17 cellular contexts compared by ENCODE assay signal in genomic region chr15:90411176-90411575, GRCh38. TPM values are rescaled to one million over a fixed set of nuclear protein-coding genes. Genes with fewer than 3 reads are reported as not detected.
DNase-seq lines count a peak whose midpoint lies in the region; ATAC-seq, FAIRE-seq and TF ChIP-seq lines count a peak whose summit lies in the region.
"Had no signal": no experiment of that assay in that cellular context is flagged by ENCODE, and none has a peak within 500 bp of the region (broad histone marks: within the 10 kb centered on the region; RNA-seq: fewer than 3 reads in every experiment).

No MANE protein-coding gene starts in this region.

- no peaks in the 10 kb centered on the region for H3K27me3 Mint-ChIP-seq in CD4-positive, CD25-positive, alpha-beta regulatory T cell
- no peaks in the 10 kb centered on the region for H3K27me3 Mint-ChIP-seq in effector memory CD8-positive, alpha-beta T cell
- H3K27me3 Mint-ChIP-seq in osteocyte (ENCODE audit: unreplicated experiment), result no peaks in the 10 kb centered on the region
- H3K27me3 Mint-ChIP-seq: activated CD4-positive, alpha-beta T cell treated with anti-CD3 and anti-CD28 coated beads for 36 hours; activated naive CD4-positive, alpha-beta T cell treated with anti-CD3 and anti-CD28 coated beads, Interleukin-2, amount 10 ng/mL, durations not matched to agents 7 days and 5 days had no signal

- ATAC-seq in CD4-positive, CD25-positive, alpha-beta regulatory T cell (ENCODE audit: low read depth in 2 of 2), result no peak
- ATAC-seq in effector memory CD8-positive, alpha-beta T cell (replicated peaks), result no peak
- ATAC-seq in omental fat pad (ENCODE audit: low FRiP score), result no peak
- ATAC-seq: activated CD4-positive, alpha-beta T cell treated with anti-CD3 and anti-CD28 coated beads for 36 hours; esophagus mucosa had no signal

- H3K36me3 Mint-ChIP-seq in CD4-positive, CD25-positive, alpha-beta regulatory T cell, result peaks cover 24% of the 10 kb centered on the region
- peaks cover 10% of the 10 kb centered on the region for H3K36me3 Mint-ChIP-seq in effector memory CD8-positive, alpha-beta T cell (ENCODE audit: insufficient read depth)
- H3K36me3 Mint-ChIP-seq in osteocyte (ENCODE audit: unreplicated experiment), result peaks cover 6% of the 10 kb centered on the region

- no peak overlapping the region for H3K9ac ChIP-seq in HUES6 (ENCODE audit: low read length)
- no peak overlapping the region for H3K9ac ChIP-seq in kidney (ENCODE audit: low read length in 2 of 2)
- H3K9ac ChIP-seq: neural progenitor cell had no signal

- DNase-seq in CD4-positive, CD25-positive, alpha-beta regulatory T cell, result no peak
- no peak for DNase-seq in effector memory CD8-positive, alpha-beta T cell
- DNase-seq in osteocyte (ENCODE audit: extremely low spot score, unreplicated experiment), result no peak
- no peak for DNase-seq in CD1c-positive myeloid dendritic cell (ENCODE audit: extremely low spot score)
- no peak for DNase-seq in omental fat pad (ENCODE audit: low spot score)
- DNase-seq in SW480 (ENCODE audit: low spot score), result no peak
- DNase-seq in kidney, result no peak
- DNase-seq: activated CD4-positive, alpha-beta T cell treated with anti-CD3 and anti-CD28 coated beads for 36 hours; activated naive CD4-positive, alpha-beta T cell treated with anti-CD3 and anti-CD28 coated beads, Interleukin-2, amount 10 ng/mL, durations not matched to agents 7 days and 5 days; brain microvascular endothelial cell; IMR-90; MV-4-11; NCI-H2081 treated with DMSO at 0.1 percent for 48 hours had no signal

- no peak for TF ChIP-seq CTCF in osteocyte (IDR thresholded peaks at IDR 0.05)
- TF ChIP-seq CTCF in omental fat pad (IDR thresholded peaks at IDR 0.05), result no peak
- no peak for TF ChIP-seq CTCF in kidney (IDR thresholded peaks at IDR 0.05; ENCODE audit: borderline replicate concordance, extremely low read depth, insufficient read depth)

- peaks cover 7% of the 10 kb centered on the region for H3K36me3 ChIP-seq in CD4-positive, CD25-positive, alpha-beta regulatory T cell (ENCODE audit: control insufficient read depth, insufficient read depth, low read length)
- H3K36me3 ChIP-seq in HUES6 (ENCODE audit: control insufficient read depth, insufficient read depth, low read length) (no peaks in the 10 kb centered on the region), kidney (ENCODE audit: control insufficient read depth in 1 of 2, insufficient read depth in 2 of 2, low read length in 2 of 2) (no peaks in the 10 kb centered on the region)
- H3K36me3 ChIP-seq: brain microvascular endothelial cell, neural progenitor cell had no signal

- H3K9me3 ChIP-seq in CD4-positive, CD25-positive, alpha-beta regulatory T cell (ENCODE audit: control insufficient read depth in 2 of 2, low read length in 2 of 2), result no peaks in the 10 kb centered on the region
- H3K9me3 ChIP-seq in HUES6 (ENCODE audit: control insufficient read depth, insufficient read depth, low read depth, low read length) (no peaks in the 10 kb centered on the region), kidney (ENCODE audit: control insufficient read depth in 1 of 2, low read length in 2 of 2) (no peaks in the 10 kb centered on the region)

- no peak for FAIRE-seq in kidney (lab: Jason Lieb, UNC)

- no peak overlapping the region for H3K27ac ChIP-seq in CD4-positive, CD25-positive, alpha-beta regulatory T cell (ENCODE audit: insufficient read depth, low read length, poor library complexity, severe bottlenecking)
- H3K27ac ChIP-seq in HUES6 (ENCODE audit: low read depth, low read length) (peak overlapping the region; percentile 84; the same call in 1 of the 2 replicates), kidney (ENCODE audit: low read depth in 2 of 2, low read length in 2 of 2) (peak overlapping the region in 1 of 2 donors; percentile 45)
- H3K27ac ChIP-seq: neural progenitor cell had no signal

- H3K4me3 ChIP-seq in CD4-positive, CD25-positive, alpha-beta regulatory T cell (ENCODE audit: low read depth, low read length), result no peak overlapping the region
- H3K4me3 ChIP-seq in HUES6 (ENCODE audit: low read depth, low read length), result no peak overlapping the region
- no peak overlapping the region for H3K4me3 ChIP-seq in kidney (ENCODE audit: low read length in 2 of 2)
- H3K4me3 ChIP-seq: lung, neural progenitor cell had no signal

- H3K4me3 Mint-ChIP-seq in CD4-positive, CD25-positive, alpha-beta regulatory T cell, result peak overlapping the region in 2 of 4 donors; percentile 4 to 39
- peak overlapping the region in 1 of 2 donors; percentile 50 for H3K4me3 Mint-ChIP-seq in effector memory CD8-positive, alpha-beta T cell
- no peak overlapping the region for H3K4me3 Mint-ChIP-seq in osteocyte (ENCODE audit: unreplicated experiment)
- H3K4me3 Mint-ChIP-seq: activated CD4-positive, alpha-beta T cell treated with anti-CD3 and anti-CD28 coated beads for 36 hours; activated naive CD4-positive, alpha-beta T cell treated with anti-CD3 and anti-CD28 coated beads, Interleukin-2, amount 10 ng/mL, durations not matched to agents 7 days and 5 days; neural progenitor cell had no signal

- H3K9me3 Mint-ChIP-seq in CD4-positive, CD25-positive, alpha-beta regulatory T cell, result peaks cover 0 to 4% (median 0%) of the 10 kb centered on the region in 7 donors
- H3K9me3 Mint-ChIP-seq in effector memory CD8-positive, alpha-beta T cell, result peaks cover 0 to 2% of the 10 kb centered on the region in 2 donors
- H3K9me3 Mint-ChIP-seq in osteocyte (ENCODE audit: unreplicated experiment), result no peaks in the 10 kb centered on the region

- intact Hi-C loops in kidney (cut with DNase I), result no loop called here

- peaks cover 57% of the 10 kb centered on the region for H3K4me1 ChIP-seq in CD4-positive, CD25-positive, alpha-beta regulatory T cell (ENCODE audit: control insufficient read depth, insufficient read depth, low read length, poor library complexity, severe bottlenecking)
- H3K4me1 ChIP-seq in HUES6 (ENCODE audit: control insufficient read depth, insufficient read depth, low read length) (peaks cover 55% of the 10 kb centered on the region), kidney (ENCODE audit: control insufficient read depth in 1 of 2, insufficient read depth in 1 of 2, low read depth in 1 of 2, low read length in 2 of 2) (peaks cover 22 to 25% of the 10 kb centered on the region in 2 donors)

- H3K27ac Mint-ChIP-seq in CD4-positive, CD25-positive, alpha-beta regulatory T cell, result peak overlapping the region in 2 of 3 donors; percentile 47 to 60
- peak overlapping the region; percentile 6 to 35 for H3K27ac Mint-ChIP-seq in effector memory CD8-positive, alpha-beta T cell
- H3K27ac Mint-ChIP-seq in osteocyte (ENCODE audit: unreplicated experiment), result peak overlapping the region; percentile 42
- H3K27ac Mint-ChIP-seq: activated CD4-positive, alpha-beta T cell treated with anti-CD3 and anti-CD28 coated beads for 36 hours; activated naive CD4-positive, alpha-beta T cell treated with anti-CD3 and anti-CD28 coated beads, Interleukin-2, amount 10 ng/mL, durations not matched to agents 7 days and 5 days; neural progenitor cell had no signal

- peaks cover 43 to 87% (median 77%) of the 10 kb centered on the region in 4 donors for H3K4me1 Mint-ChIP-seq in CD4-positive, CD25-positive, alpha-beta regulatory T cell
- H3K4me1 Mint-ChIP-seq in effector memory CD8-positive, alpha-beta T cell (ENCODE audit: low read depth in 2 of 2), result peaks cover 63 to 73% of the 10 kb centered on the region in 2 donors
- peaks cover 76% of the 10 kb centered on the region for H3K4me1 Mint-ChIP-seq in osteocyte (ENCODE audit: unreplicated experiment)

- H3K27me3 ChIP-seq in CD4-positive, CD25-positive, alpha-beta regulatory T cell (ENCODE audit: control insufficient read depth, insufficient read depth, low read length), result no peaks in the 10 kb centered on the region
- H3K27me3 ChIP-seq in HUES6 (ENCODE audit: control insufficient read depth, insufficient read depth, low read length), result no peaks in the 10 kb centered on the region
- H3K27me3 ChIP-seq: brain microvascular endothelial cell, neural progenitor cell had no signal

RNA-seq across cellular contexts. Expression of gene IQGAP1, which starts 23.1 kb away (rescaled TPM):
- 198 TPM for total RNA-seq in CD4-positive, CD25-positive, alpha-beta regulatory T cell
- polyA plus RNA-seq in CD4-positive, CD25-positive, alpha-beta regulatory T cell, result 100 to 1,000 TPM in 3 of 4 donors, 10 to 100 TPM in 1; 98.2 to 147 (median 123) TPM
- 178 TPM in 2 replicates for total RNA-seq in osteocyte
- total RNA-seq in omental fat pad, result 100 to 1,000 TPM; 220 to 320 (median 295) TPM
- total RNA-seq in kidney, result 218 TPM
- 70.0 TPM for polyA plus RNA-seq in kidney (ENCODE audit: insufficient read depth, low read depth, low replicate concordance)

RNA-seq across cellular contexts. Expression of gene ZNF774, which starts 59.1 kb away (rescaled TPM):
- total RNA-seq in CD4-positive, CD25-positive, alpha-beta regulatory T cell, result not detected
- polyA plus RNA-seq in CD4-positive, CD25-positive, alpha-beta regulatory T cell, result not detected
- total RNA-seq in osteocyte (1.6 and 3.1 TPM in 2 replicates), omental fat pad (1 to 10 TPM in 2 of 4 donors, under 1 TPM in 2; 0.36 to 1.8 (median 1.1) TPM), kidney (3.1 TPM)
- polyA plus RNA-seq in kidney (ENCODE audit: insufficient read depth, low read depth, low replicate concordance), result 1.7 TPM
